ENCODE assay signal across 9 cellular contexts in the genomic region with DNA sequence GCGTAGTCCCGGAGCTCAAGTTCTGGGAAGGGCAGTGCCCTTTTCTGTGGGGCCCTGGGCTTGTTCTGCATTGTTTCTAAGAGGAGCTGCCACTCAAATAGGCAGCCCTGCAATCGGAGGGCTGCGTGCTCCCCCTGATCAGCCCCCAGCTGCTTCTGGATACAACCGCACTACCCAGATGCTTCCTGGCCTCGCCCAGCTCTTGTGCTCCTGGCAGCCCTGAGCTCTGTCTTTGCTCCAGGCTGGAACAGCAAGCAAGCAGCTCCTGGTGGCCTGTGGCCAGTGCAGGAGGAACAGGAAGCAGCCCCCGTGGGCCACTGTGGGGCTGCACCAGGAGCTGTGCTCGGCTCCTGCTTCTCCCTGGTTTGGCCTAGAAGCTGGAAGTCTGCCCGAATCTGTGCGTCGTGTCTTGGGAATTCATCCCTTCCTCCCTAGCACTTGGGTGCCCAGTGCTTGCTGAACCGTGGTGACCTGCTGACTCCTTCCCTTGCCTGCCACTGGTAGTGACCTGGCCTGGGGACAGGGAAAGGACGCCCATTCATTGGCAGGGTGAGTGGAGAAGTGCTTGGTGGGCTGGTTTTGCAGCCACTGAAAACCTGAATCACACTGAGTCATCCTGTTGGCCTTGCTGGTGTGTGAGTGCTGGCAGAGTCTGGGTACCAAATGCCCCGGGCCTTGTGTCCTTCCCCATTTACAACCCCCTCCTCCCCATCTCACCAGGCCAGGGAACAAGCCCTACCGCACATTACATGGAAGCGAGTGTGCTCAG. TPM values are rescaled to one million over a fixed set of nuclear protein-coding genes. Genes with fewer than 3 reads are reported as not detected.
DNase-seq lines count a peak whose midpoint lies in the region; ATAC-seq, FAIRE-seq and TF ChIP-seq lines count a peak whose summit lies in the region.
"Had no signal": no experiment of that assay in that cellular context is flagged by ENCODE, and none has a peak within 500 bp of the region (broad histone marks: within the 10 kb centered on the region; RNA-seq: fewer than 3 reads in every experiment).

No MANE protein-coding gene starts in this region.

- peak; percentile 12 for ATAC-seq in HepG2

- H3K36me3 ChIP-seq in brain microvascular endothelial cell (replicated peaks) (no peaks in the 10 kb centered on the region), HepG2 (replicated peaks in 1 of 2; ENCODE audit: control insufficient read depth in 1 of 2, insufficient read depth in 2 of 2, low read length in 2 of 2) (no peaks in the 10 kb centered on the region), transverse colon (no peaks in the 10 kb centered on the region)

- in situ Hi-C loops in brain microvascular endothelial cell (cut with HindIII; ENCODE audit: low pct_ligation_motif_present, low sequenced_read_pairs), result no loop called here
- in situ Hi-C loops in HepG2 (cut with HindIII; ENCODE audit: extremely low pct_ligation_motif_present, low pct_unique_long_range_greater_than_20kb), result no loop called here
- in situ Hi-C loops in transverse colon (cut with MboI; ENCODE audit: low pct_ligation_motif_present in 1 of 4, low pct_unique_long_range_greater_than_20kb in 1 of 4, low sequenced_read_pairs in 3 of 4), result no loop called here

- H3K4me1 ChIP-seq in HepG2 (ENCODE audit: insufficient read depth, low read length) (peaks cover 52% of the 10 kb centered on the region), transverse colon (peaks cover 6 to 24% (median 12%) of the 10 kb centered on the region in 4 donors)

- H3K4me3 ChIP-seq in brain microvascular endothelial cell (ENCODE audit: low read depth, low read length) (no peak overlapping the region), HepG2 (replicated peaks in 1 of 3; ENCODE audit: insufficient read depth in 1 of 3, low read depth in 2 of 3, low read length in 3 of 3) (no peak overlapping the region), transverse colon (no peak overlapping the region)

- WGBS in HepG2 (ENCODE audit: low lambda C conversion rate), result 62% methylated on average over 13 of the region's 16 CpGs
- WGBS in transverse colon (ENCODE audit: low coverage in 1 of 2), 2 donors, result 46% methylated on average over 16 of the region's 16 CpGs; no CpG with 5 or more reads in 1 of the 2 donors

- H3K4me1 Mint-ChIP-seq in activated CD4-positive, alpha-beta memory T cell treated with anti-CD3 and anti-CD28 coated beads, Interleukin-2, amount 10 ng/mL, durations not matched to agents 7 days and 5 days, result peaks cover 3% of the 10 kb centered on the region

- no peak overlapping the region for H3K27ac Mint-ChIP-seq in activated CD4-positive, alpha-beta memory T cell treated with anti-CD3 and anti-CD28 coated beads, Interleukin-2, amount 10 ng/mL, durations not matched to agents 7 days and 5 days

- H4K20me1 ChIP-seq in HepG2 (ENCODE audit: insufficient read depth, low read length), result no peaks in the 10 kb centered on the region

- TF ChIP-seq POLR2A in HepG2 (IDR thresholded peaks at IDR 0.05; ENCODE audit: insufficient read depth in 1 of 2, low read depth in 2 of 2, low read length in 2 of 2) (no peak), transverse colon (IDR thresholded peaks at IDR 0.05) (no peak)

- DNase-seq in NCI-H2171 treated with DMSO at 0.1 percent for 48 hours (lab: John Stamatoyannopoulos, UW), result peak; percentile 35
- no peak for DNase-seq in NCI-H2171 (lab: John Stamatoyannopoulos, UW)
- DNase-seq in brain microvascular endothelial cell, result peak; percentile 63
- DNase-seq in HepG2 (ENCODE audit: low spot score), result no peak
- no peak for DNase-seq in transverse colon
- DNase-seq in activated gamma-delta T cell treated with Interleukin-2 at 50 U/mL for 16 hours, result no peak
- DNase-seq in activated CD4-positive, alpha-beta memory T cell treated with anti-CD3 and anti-CD28 coated beads, Interleukin-2, amount 10 ng/mL, durations not matched to agents 7 days and 5 days, result no peak
- no peak for DNase-seq in SIG-M5 (lab: John Stamatoyannopoulos, UW)

- no peaks in the 10 kb centered on the region for H3K27me3 Mint-ChIP-seq in activated CD4-positive, alpha-beta memory T cell treated with anti-CD3 and anti-CD28 coated beads, Interleukin-2, amount 10 ng/mL, durations not matched to agents 7 days and 5 days

- no peaks in the 10 kb centered on the region for H3K9me3 Mint-ChIP-seq in activated CD4-positive, alpha-beta memory T cell treated with anti-CD3 and anti-CD28 coated beads, Interleukin-2, amount 10 ng/mL, durations not matched to agents 7 days and 5 days

- no peak overlapping the region for H3K9ac ChIP-seq in HepG2 (ENCODE audit: insufficient read depth, low read depth, low read length)

- H3K9me3 ChIP-seq in HepG2 (ENCODE audit: low read length), result no peaks in the 10 kb centered on the region
- no peaks in the 10 kb centered on the region for H3K9me3 ChIP-seq in transverse colon

- CTCF ChIA-PET in HepG2 (lab: Yijun Ruan, JAX; ENCODE audit: low intra/inter-chr PET ratio, low total read pairs), result no interaction called here
- CTCF ChIA-PET in activated CD4-positive, alpha-beta memory T cell treated with anti-CD3 and anti-CD28 coated beads, Interleukin-2, amount 10 ng/mL, durations not matched to agents 7 days and 5 days (lab: Charles Lee), result interaction anchor here (1.1 to 21.0 kb wide), 3 partner anchors 9 to 84 kb away, joined by 3 to 327 read pairs (median 4); no protein-coding TSS in a partner anchor

- no peak for FAIRE-seq in HepG2 (lab: Jason Lieb, UNC)

- no peak for TF ChIP-seq RAD21 in HepG2 (CRISPR knock-in tag; IDR thresholded peaks at IDR 0.05)

- H3K27ac ChIP-seq in brain microvascular endothelial cell, result no peak overlapping the region
- H3K27ac ChIP-seq in HepG2 (ENCODE audit: extremely low read length, insufficient read depth, low read length), result no peak overlapping the region
- H3K27ac ChIP-seq in transverse colon, result peak overlapping the region; percentile 43 to 77 (median 64)

- intact Hi-C loops in HepG2 (cut with micrococcal nuclease; ENCODE audit: unreplicated experiment) (no loop called here), transverse colon (cut with DNase I; ENCODE audit: low total_unique reads) (no loop called here)

- no peaks in the 10 kb centered on the region for H3K79me2 ChIP-seq in HepG2 (ENCODE audit: insufficient read depth, low read length)

- no peak overlapping the region for H2AFZ ChIP-seq in HepG2 (ENCODE audit: low read length)

- TF ChIP-seq CTCF in brain microvascular endothelial cell (IDR thresholded peaks at IDR 0.05; ENCODE audit: low read depth, low read length, missing control alignments) (no peak), HepG2 (CRISPR knock-in tag; IDR thresholded peaks at IDR 0.05) (no peak), transverse colon (IDR thresholded peaks at IDR 0.05) (no peak)

- no peaks in the 10 kb centered on the region for H3K27me3 ChIP-seq in brain microvascular endothelial cell (replicated peaks)
- H3K27me3 ChIP-seq in HepG2 (ENCODE audit: control insufficient read depth in 1 of 2, insufficient read depth in 2 of 2, low read length in 2 of 2), result peaks cover 5 to 7% of the 10 kb centered on the region in 2 experiments; a peak in 3 of 5 replicates
- H3K27me3 ChIP-seq in transverse colon, result no peaks in the 10 kb centered on the region

- no peak for TF ChIP-seq EP300 in HepG2 (IDR thresholded peaks at IDR 0.05; ENCODE audit: low read depth in 2 of 2, low read length in 2 of 2)
- TF ChIP-seq EP300 in HepG2 (CRISPR knock-in tag; IDR thresholded peaks at IDR 0.05; ENCODE audit: borderline replicate concordance), result no peak
- no peak for TF ChIP-seq EP300 in transverse colon (IDR thresholded peaks at IDR 0.05; ENCODE audit: low read depth)

- no peak overlapping the region for H3K4me3 Mint-ChIP-seq in activated CD4-positive, alpha-beta memory T cell treated with anti-CD3 and anti-CD28 coated beads, Interleukin-2, amount 10 ng/mL, durations not matched to agents 7 days and 5 days

- no peaks in the 10 kb centered on the region for H3K36me3 Mint-ChIP-seq in activated CD4-positive, alpha-beta memory T cell treated with anti-CD3 and anti-CD28 coated beads, Interleukin-2, amount 10 ng/mL, durations not matched to agents 7 days and 5 days (ENCODE audit: low read depth)

- no peak overlapping the region for H3K4me2 ChIP-seq in HepG2 (ENCODE audit: low read depth, low read length)

- BruUV-seq in HepG2 (replicated peaks; lab: Mats Ljungman, UMichigan), result no TSS peak

- POLR2A ChIA-PET in HepG2 (lab: Yijun Ruan, JAX), result interaction anchor here (1.2 to 2.8 kb wide), 3 partner anchors 17 to 49 kb away, joined by 3 to 16 read pairs (median 13); a partner anchor contains a TSS
- POLR2A ChIA-PET in activated CD4-positive, alpha-beta memory T cell treated with anti-CD3 and anti-CD28 coated beads, Interleukin-2, amount 10 ng/mL, durations not matched to agents 7 days and 5 days (lab: Charles Lee), result interaction anchor here (0.7 kb wide), 1 partner anchor 9 kb away, joined by 3 read pairs; no protein-coding TSS in a partner anchor

RNA-seq across cellular contexts. Expression of a gene that starts 27.3 kb away (rescaled TPM):
- not detected in 2 replicates for total RNA-seq in HepG2 (2016; rRNA removed; fragmentation: Illumina TruSeq; extraction: Trizol)
- total RNA-seq in HepG2 (2016; cell fraction: cytosol; rRNA removed; fragmentation: Illumina TruSeq; extraction: Trizol; ENCODE audit: low read depth), result not detected in 2 replicates
- total RNA-seq in HepG2 (2016; cell fraction: insoluble cytoplasmic fraction; rRNA removed; fragmentation: Illumina TruSeq; extraction: Trizol), result not detected in 2 replicates
- not detected in 2 replicates for total RNA-seq in HepG2 (2016; cell fraction: membrane; rRNA removed; fragmentation: Illumina TruSeq; extraction: Trizol)
- total RNA-seq in HepG2 (2016; cell fraction: nucleus; rRNA removed; fragmentation: Illumina TruSeq; extraction: Trizol), result not detected in 2 replicates
- not detected in 2 replicates for polyA plus RNA-seq in HepG2 (2011; rRNA removed)
- not detected in 2 replicates for polyA plus RNA-seq in HepG2 (2011; cell fraction: cytosol; rRNA removed)
- not detected in 2 replicates for polyA plus RNA-seq in HepG2 (2011; cell fraction: nucleus; rRNA removed)
- not detected in 2 replicates for polyA plus RNA-seq in HepG2 (2012)
- not detected in 2 replicates for polyA plus RNA-seq in HepG2 (2016; cell fraction: cytosol; fragmentation: Illumina TruSeq; extraction: Trizol; ENCODE audit: low read depth)
- not detected in 2 replicates for polyA plus RNA-seq in HepG2 (2016; cell fraction: insoluble cytoplasmic fraction; fragmentation: Illumina TruSeq; extraction: Trizol; ENCODE audit: low read depth)
- not detected in 2 replicates for polyA plus RNA-seq in HepG2 (2016; cell fraction: membrane; fragmentation: Illumina TruSeq; extraction: Trizol; ENCODE audit: low read depth)
- polyA plus RNA-seq in HepG2 (2016; cell fraction: nucleus; fragmentation: Illumina TruSeq; extraction: Trizol; ENCODE audit: insufficient read depth, low read depth), result not detected in 2 replicates
- polyA minus RNA-seq in HepG2 (2011; rRNA and poly(A)+ RNA removed; ENCODE audit: low replicate concordance), result not detected in 2 replicates
- polyA minus RNA-seq in HepG2 (2011; cell fraction: cytosol; rRNA and poly(A)+ RNA removed), result not detected in 2 replicates
- not detected in 2 replicates for polyA minus RNA-seq in HepG2 (2011; cell fraction: nucleus; rRNA and poly(A)+ RNA removed)
- total RNA-seq in transverse colon, result not detected
- total RNA-seq in activated CD4-positive, alpha-beta memory T cell treated with anti-CD3 and anti-CD28 coated beads, Interleukin-2, amount 10 ng/mL, durations not matched to agents 7 days and 5 days, result not detected
- total RNA-seq: glomerular endothelial cell had no signal

RNA-seq across cellular contexts. Expression of a gene that starts 49.1 kb away (rescaled TPM):
- 6.6 and 9.7 TPM in 2 replicates for total RNA-seq in HepG2 (2016; rRNA removed; fragmentation: Illumina TruSeq; extraction: Trizol)
- total RNA-seq in HepG2 (2016; cell fraction: cytosol; rRNA removed; fragmentation: Illumina TruSeq; extraction: Trizol; ENCODE audit: low read depth), result 7.3 TPM in 2 replicates
- total RNA-seq in HepG2 (2016; cell fraction: insoluble cytoplasmic fraction; rRNA removed; fragmentation: Illumina TruSeq; extraction: Trizol), result 6.5 and 9.8 TPM in 2 replicates
- total RNA-seq in HepG2 (2016; cell fraction: membrane; rRNA removed; fragmentation: Illumina TruSeq; extraction: Trizol), result 2.9 and 3.2 TPM in 2 replicates
- 12.8 and 16.9 TPM in 2 replicates for total RNA-seq in HepG2 (2016; cell fraction: nucleus; rRNA removed; fragmentation: Illumina TruSeq; extraction: Trizol)
- polyA plus RNA-seq in HepG2 (2011; rRNA removed), result 19.4 and 23.4 TPM in 2 replicates
- polyA plus RNA-seq in HepG2 (2011; cell fraction: cytosol; rRNA removed), result 8.3 and 10.4 TPM in 2 replicates
- 25.2 and 33.5 TPM in 2 replicates for polyA plus RNA-seq in HepG2 (2011; cell fraction: nucleus; rRNA removed)
- 11.7 and 14.4 TPM in 2 replicates for polyA plus RNA-seq in HepG2 (2012)
- 0.68 and 1.0 TPM in 2 replicates for polyA plus RNA-seq in HepG2 (2016; cell fraction: cytosol; fragmentation: Illumina TruSeq; extraction: Trizol; ENCODE audit: low read depth)
- polyA plus RNA-seq in HepG2 (2016; cell fraction: insoluble cytoplasmic fraction; fragmentation: Illumina TruSeq; extraction: Trizol; ENCODE audit: low read depth), result 5.6 and 6.7 TPM in 2 replicates
- polyA plus RNA-seq in HepG2 (2016; cell fraction: membrane; fragmentation: Illumina TruSeq; extraction: Trizol; ENCODE audit: low read depth), result 1.1 and 1.5 TPM in 2 replicates
- 28.2 and 32.3 TPM in 2 replicates for polyA plus RNA-seq in HepG2 (2016; cell fraction: nucleus; fragmentation: Illumina TruSeq; extraction: Trizol; ENCODE audit: insufficient read depth, low read depth)
- polyA minus RNA-seq in HepG2 (2011; rRNA and poly(A)+ RNA removed; ENCODE audit: low replicate concordance), result 10.2 and 31.2 TPM in 2 replicates
- 5.0 and 9.9 TPM in 2 replicates for polyA minus RNA-seq in HepG2 (2011; cell fraction: cytosol; rRNA and poly(A)+ RNA removed)
- polyA minus RNA-seq in HepG2 (2011; cell fraction: nucleus; rRNA and poly(A)+ RNA removed), result 33.9 and 53.5 TPM in 2 replicates
- 10 to 100 TPM; 19.7 to 62.1 (median 26.6) TPM for total RNA-seq in transverse colon
- total RNA-seq in activated CD4-positive, alpha-beta memory T cell treated with anti-CD3 and anti-CD28 coated beads, Interleukin-2, amount 10 ng/mL, durations not matched to agents 7 days and 5 days, result 10 to 100 TPM; 54.0 to 57.8 TPM

Comparison
In these comparisons a context has a peak if more than half of its experiments do, and no peak if none do; other contexts are left out.
1. DNase-seq: peak in NCI-H2171 treated with DMSO at 0.1 percent for 48 hours (single experiment) and brain microvascular endothelial cell (single experiment); none in NCI-H2171 (single experiment), HepG2 (single experiment), transverse colon (single experiment), activated gamma-delta T cell treated with Interleukin-2 at 50 U/mL for 16 hours (single experiment), activated CD4-positive, alpha-beta memory T cell treated with anti-CD3 and anti-CD28 coated beads, Interleukin-2, amount 10 ng/mL, durations not matched to agents 7 days and 5 days (single experiment) and SIG-M5 (single experiment).
2. H3K27ac ChIP-seq: peak in transverse colon (4 of 4); none in brain microvascular endothelial cell (single experiment) and HepG2 (single experiment).